18 cellular contexts compared by ENCODE assay signal in genomic region chr4:122672091-122672490, GRCh38. TPM values are rescaled to one million over a fixed set of nuclear protein-coding genes. Genes with fewer than 3 reads are reported as not detected.
DNase-seq lines count a peak whose midpoint lies in the region; ATAC-seq, FAIRE-seq and TF ChIP-seq lines count a peak whose summit lies in the region.
"Had no signal": no experiment of that assay in that cellular context is flagged by ENCODE, and none has a peak within 500 bp of the region (broad histone marks: within the 10 kb centered on the region; RNA-seq: fewer than 3 reads in every experiment).

No MANE protein-coding gene starts in this region.

- intact Hi-C loops in psoas muscle (cut with DNase I): no loop called here

- H3K4me1 ChIP-seq in neuronal stem cell (ENCODE audit: control insufficient read depth in 2 of 2, insufficient read depth in 1 of 2, low read depth in 1 of 2, low read length in 2 of 2) (peaks cover 4 to 9% of the 10 kb centered on the region in 2 donors), psoas muscle (peaks cover under 1% of the 10 kb centered on the region)
- H3K4me1 ChIP-seq: Peyer's patch had no signal

- H3K36me3 ChIP-seq in bronchial epithelial cell (ENCODE audit: control insufficient read depth, insufficient read depth, low read length) (no peaks in the 10 kb centered on the region), neuronal stem cell (replicated peaks in 1 of 2; ENCODE audit: control insufficient read depth in 2 of 2, insufficient read depth in 2 of 2, low read length in 2 of 2) (no peaks in the 10 kb centered on the region), psoas muscle (ENCODE audit: insufficient read depth in 1 of 2, low read depth in 1 of 2) (no peaks in the 10 kb centered on the region)
- H3K36me3 ChIP-seq: BLaER1, Peyer's patch had no signal

- no peak overlapping the region for H3K4ac ChIP-seq in neuronal stem cell (ENCODE audit: low read length)

- H3K27me3 ChIP-seq in bronchial epithelial cell (ENCODE audit: control insufficient read depth, insufficient read depth, low read length) (no peaks in the 10 kb centered on the region), neuronal stem cell (ENCODE audit: control insufficient read depth in 3 of 3, insufficient read depth in 3 of 3, low read depth in 1 of 3, low read length in 3 of 3) (no peaks in the 10 kb centered on the region), psoas muscle (ENCODE audit: insufficient read depth in 3 of 3, low read length in 2 of 3) (no peaks in the 10 kb centered on the region)
- H3K27me3 ChIP-seq: Peyer's patch had no signal

- no peak overlapping the region for H3K18ac ChIP-seq in neuronal stem cell (ENCODE audit: low read length)

- H3K4me1 Mint-ChIP-seq in activated T-cell treated with anti-CD3 and anti-CD28 coated beads, Interleukin-2, amount 50 U/mL, for 72 hours (ENCODE audit: low read depth): peaks cover 57% of the 10 kb centered on the region
- H3K4me1 Mint-ChIP-seq in activated T-cell treated with anti-CD3 and anti-CD28 coated beads, Interleukin-2, amount 50 U/mL, for 24 hours (ENCODE audit: low read depth): peaks cover 56% of the 10 kb centered on the region

- H3K4me3 Mint-ChIP-seq in activated T-cell treated with anti-CD3 and anti-CD28 coated beads, Interleukin-2, amount 50 U/mL, for 72 hours: peak overlapping the region; percentile 3 to 34
- H3K4me3 Mint-ChIP-seq in activated T-cell treated with anti-CD3 and anti-CD28 coated beads, Interleukin-2, amount 50 U/mL, for 24 hours: no peak overlapping the region

- H2BK5ac ChIP-seq in neuronal stem cell (ENCODE audit: low read length): no peak overlapping the region

- TF ChIP-seq CTCF in bronchial epithelial cell (IDR thresholded peaks at IDR 0.05; ENCODE audit: insufficient read depth, low read length, severe bottlenecking) (no peak), psoas muscle (IDR thresholded peaks at IDR 0.05) (no peak)

- no peak overlapping the region for H4K91ac ChIP-seq in neuronal stem cell (ENCODE audit: low read depth, low read length, poor library complexity)

- DNase-seq in DMS153 (lab: John Stamatoyannopoulos, UW) (peak; percentile 22), DMS153 treated with DMSO at 0.1 percent for 48 hours (lab: John Stamatoyannopoulos, UW; ENCODE audit: unreplicated experiment) (no peak), bronchial epithelial cell (ENCODE audit: low read depth) (peak; percentile 77), neuronal stem cell (ENCODE audit: low spot score) (no peak), NCI-H187 treated with DMSO at 0.1 percent for 48 hours (lab: John Stamatoyannopoulos, UW) (no peak), psoas muscle (no peak)
- DNase-seq in activated T-cell treated with anti-CD3 and anti-CD28 coated beads, Interleukin-2, amount 50 U/mL, for 72 hours: no peak
- DNase-seq in activated T-cell treated with anti-CD3 and anti-CD28 coated beads, Interleukin-2, amount 50 U/mL, for 24 hours: no peak
- DNase-seq: DMS 273 treated with DMSO at 0.1 percent for 48 hours, KBM-7, NCI-H1048, NCI-H1694, Peyer's patch, SHP77 had no signal

- peaks cover 14 to 24% of the 10 kb centered on the region in 2 donors for H3K36me3 Mint-ChIP-seq in activated T-cell treated with anti-CD3 and anti-CD28 coated beads, Interleukin-2, amount 50 U/mL, for 72 hours (ENCODE audit: insufficient read depth in 2 of 2)
- no peaks in the 10 kb centered on the region for H3K36me3 Mint-ChIP-seq in activated T-cell treated with anti-CD3 and anti-CD28 coated beads, Interleukin-2, amount 50 U/mL, for 24 hours (ENCODE audit: low read depth)

- H3K9me3 ChIP-seq in neuronal stem cell (replicated peaks in 1 of 2; ENCODE audit: control insufficient read depth in 2 of 2, insufficient read depth in 1 of 2, low read depth in 1 of 2, low read length in 2 of 2) (no peaks in the 10 kb centered on the region), psoas muscle (no peaks in the 10 kb centered on the region)
- H3K9me3 ChIP-seq: Peyer's patch had no signal

- no peak overlapping the region for H2AK5ac ChIP-seq in neuronal stem cell (ENCODE audit: low read depth, low read length)

- no peak for ATAC-seq in activated T-cell treated with anti-CD3 and anti-CD28 coated beads, Interleukin-2, amount 50 U/mL, for 72 hours (replicated peaks in 1 of 2)
- ATAC-seq in psoas muscle: no peak

- H2BK120ac ChIP-seq in neuronal stem cell (ENCODE audit: low read depth, low read length): no peak overlapping the region

- no CpG with 5 or more reads among the region's 3 CpGs for WGBS in neuronal stem cell (ENCODE audit: extremely low coverage in 2 of 2, insufficient read length in 2 of 2, insufficient replicate concordance in 1 of 2), 2 donors
- 78 to 82% (median 80%) methylated on average over 3 of the region's 3 CpGs for WGBS in psoas muscle, 3 donors

- H3K27ac ChIP-seq in neuronal stem cell (replicated peaks; ENCODE audit: low read length) (no peak overlapping the region), psoas muscle (no peak overlapping the region)
- H3K27ac ChIP-seq: 22Rv1, BLaER1, Peyer's patch had no signal

- H3K4me2 ChIP-seq in neuronal stem cell (ENCODE audit: insufficient read depth, low read length, poor library complexity, severe bottlenecking): no peak overlapping the region
- H3K4me2 ChIP-seq: BLaER1 had no signal

- H3K4me3 ChIP-seq in bronchial epithelial cell (ENCODE audit: low read depth, low read length) (no peak overlapping the region), neuronal stem cell (ENCODE audit: low read length in 2 of 2) (no peak overlapping the region), psoas muscle (no peak overlapping the region)
- H3K4me3 ChIP-seq: BLaER1, Peyer's patch had no signal

- H3K14ac ChIP-seq in neuronal stem cell (ENCODE audit: low read length): no peak overlapping the region

- FAIRE-seq in bronchial epithelial cell (lab: Jason Lieb, UNC): peak; percentile 7
- FAIRE-seq: H54 had no signal

- H3K79me1 ChIP-seq in neuronal stem cell (ENCODE audit: low read depth, low read length): no peaks in the 10 kb centered on the region

- no peak overlapping the region for H2BK12ac ChIP-seq in neuronal stem cell (ENCODE audit: low read length)

- H3K27ac Mint-ChIP-seq in activated T-cell treated with anti-CD3 and anti-CD28 coated beads, Interleukin-2, amount 50 U/mL, for 72 hours: peak overlapping the region; percentile 84
- H3K27ac Mint-ChIP-seq in activated T-cell treated with anti-CD3 and anti-CD28 coated beads, Interleukin-2, amount 50 U/mL, for 24 hours: no peak overlapping the region

- no peak overlapping the region for H3K23ac ChIP-seq in neuronal stem cell (ENCODE audit: low read depth, low read length, poor library complexity)

- no peak overlapping the region for H3K9ac ChIP-seq in neuronal stem cell (ENCODE audit: low read depth, low read length, poor library complexity)
- H3K9ac ChIP-seq: BLaER1 had no signal

- H2AFZ ChIP-seq in neuronal stem cell (ENCODE audit: low read length): peak overlapping the region; percentile 85

- H4K8ac ChIP-seq in neuronal stem cell (ENCODE audit: low read depth, low read length): no peak overlapping the region

- peaks cover 18% of the 10 kb centered on the region for H3K27me3 Mint-ChIP-seq in activated T-cell treated with anti-CD3 and anti-CD28 coated beads, Interleukin-2, amount 50 U/mL, for 72 hours (ENCODE audit: low read depth)
- H3K27me3 Mint-ChIP-seq in activated T-cell treated with anti-CD3 and anti-CD28 coated beads, Interleukin-2, amount 50 U/mL, for 24 hours: peaks cover 14% of the 10 kb centered on the region

- H3K9me3 Mint-ChIP-seq in activated T-cell treated with anti-CD3 and anti-CD28 coated beads, Interleukin-2, amount 50 U/mL, for 72 hours: peaks cover 0 to 2% of the 10 kb centered on the region in 2 donors
- H3K9me3 Mint-ChIP-seq in activated T-cell treated with anti-CD3 and anti-CD28 coated beads, Interleukin-2, amount 50 U/mL, for 24 hours: no peaks in the 10 kb centered on the region

- H2BK15ac ChIP-seq in neuronal stem cell (ENCODE audit: low read length): no peak overlapping the region

RNA-seq across cellular contexts. Expression of gene IL21, which starts 51.2 kb away (rescaled TPM):
- total RNA-seq in activated T-cell treated with anti-CD3 and anti-CD28 coated beads, Interleukin-2, amount 50 U/mL, for 72 hours: 10 to 100 TPM; 14.2 to 26.0 TPM
- total RNA-seq in bronchial epithelial cell: not detected in 2 replicates
- not detected for polyA plus RNA-seq in neuronal stem cell (2013, experiment 1 of 2)
- not detected for polyA plus RNA-seq in neuronal stem cell (2013, experiment 2 of 2)
- not detected for total RNA-seq in psoas muscle
- polyA plus RNA-seq in psoas muscle: under 1 TPM in 1 of 3 donors, not detected in 2; 0.04 TPM
- total RNA-seq: NCI-H460, Peyer's patch had no signal

Comparison
In these comparisons a context has a peak if more than half of its experiments do, and no peak if none do; other contexts are left out.
1. DNase-seq: peak in DMS153 (single experiment) and bronchial epithelial cell (single experiment); none in DMS153 treated with DMSO at 0.1 percent for 48 hours (single experiment), activated T-cell treated with anti-CD3 and anti-CD28 coated beads, Interleukin-2, amount 50 U/mL, for 72 hours (0 of 2), activated T-cell treated with anti-CD3 and anti-CD28 coated beads, Interleukin-2, amount 50 U/mL, for 24 hours (single experiment), neuronal stem cell (single experiment), NCI-H187 treated with DMSO at 0.1 percent for 48 hours (single experiment) and psoas muscle (0 of 2).
2. RNA of gene IL21, which starts 51.2 kb away (total RNA-seq): 14.2 to 26.0 TPM in activated T-cell treated with anti-CD3 and anti-CD28 coated beads, Interleukin-2, amount 50 U/mL, for 72 hours; not detected in bronchial epithelial cell and not detected in psoas muscle; every median in the first group is over 10 times any median in the second.